ENCODE assay signal across 8 cellular contexts in the genomic region with DNA sequence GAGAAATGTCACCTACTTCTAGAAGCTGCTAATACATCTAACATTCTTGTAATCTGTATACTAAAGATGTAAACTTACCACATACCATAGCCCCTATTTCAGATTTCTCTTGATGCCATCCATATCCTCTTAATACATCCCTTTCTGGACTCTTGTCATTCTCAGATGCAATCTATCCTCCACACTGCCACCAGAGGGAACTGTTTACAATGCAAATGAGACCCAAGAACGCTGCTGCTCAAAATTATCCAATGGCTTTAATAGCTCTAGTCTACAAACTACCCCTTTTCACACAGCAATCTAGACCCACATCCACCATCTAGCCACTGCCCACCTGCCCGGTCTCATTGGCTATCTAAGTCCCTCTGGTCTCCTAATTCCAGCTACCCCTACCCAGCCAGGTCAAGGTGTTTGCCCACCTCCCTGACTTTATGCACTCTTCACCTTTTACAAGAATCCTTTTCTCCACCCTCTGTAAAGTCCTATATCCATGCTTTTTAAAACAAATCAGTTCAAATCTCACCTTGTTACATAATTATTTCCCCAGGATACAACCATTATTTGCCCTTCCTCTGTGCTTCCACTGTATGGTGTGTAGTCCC. TPM values are rescaled to one million over a fixed set of nuclear protein-coding genes. Genes with fewer than 3 reads are reported as not detected.
DNase-seq lines count a peak whose midpoint lies in the region; ATAC-seq and TF ChIP-seq lines count a peak whose summit lies in the region.

No MANE protein-coding gene starts in this region.

- no peaks in the 10 kb centered on the region for H3K9me3 ChIP-seq in ascending aorta

- no peak overlapping the region for H3K27ac ChIP-seq in ascending aorta

- DNase-seq in COLO668 (lab: John Stamatoyannopoulos, UW; ENCODE audit: unreplicated experiment) (peak; percentile 4), NCI-H2107 (lab: John Stamatoyannopoulos, UW) (peak; percentile 19), ascending aorta (ENCODE audit: low spot score in 2 of 2) (no peak), kidney tubule cell (ENCODE audit: low spot score) (peak; percentile 62), retina (no peak)
- no peak for DNase-seq in stimulated activated CD4-positive, alpha-beta T cell treated with anti-CD3 and anti-CD28 coated beads, Interleukin-4, amount 100 ng/mL, for 1 hour

- no peaks in the 10 kb centered on the region for H3K36me3 ChIP-seq in ascending aorta

- no peak overlapping the region for H3K4me3 ChIP-seq in ascending aorta

- intact Hi-C loops in ascending aorta (cut with DNase I) = loop anchor here (5.0 to 10.0 kb wide), 2 partner anchors 58 to 410 kb away; a partner anchor contains a TSS

- H3K27me3 ChIP-seq in ascending aorta = no peaks in the 10 kb centered on the region

- peak; percentile 50 for ATAC-seq in GM18502 (IDR thresholded peaks at IDR 0.05; ENCODE audit: poor library complexity, unreplicated experiment)
- ATAC-seq in HG02973 (IDR thresholded peaks at IDR 0.05; ENCODE audit: unreplicated experiment) = peak; percentile 32

- TF ChIP-seq CTCF in ascending aorta (IDR thresholded peaks at IDR 0.05) = peak in 2 of 3 experiments; percentile 23 to 38

- no peaks in the 10 kb centered on the region for H3K4me1 ChIP-seq in ascending aorta

RNA-seq across cellular contexts. Expression of a gene that starts 14.8 kb away (rescaled TPM):
- not detected for total RNA-seq in ascending aorta

RNA-seq across cellular contexts. Expression of a gene that starts 59.4 kb away (rescaled TPM):
- total RNA-seq in ascending aorta = 1.7 TPM

Comparison
In these comparisons a context has a peak if more than half of its experiments do, and no peak if none do; other contexts are left out.
1. DNase-seq: peak in COLO668 (single experiment), NCI-H2107 (single experiment) and kidney tubule cell (single experiment); none in ascending aorta (0 of 2), retina (single experiment) and stimulated activated CD4-positive, alpha-beta T cell treated with anti-CD3 and anti-CD28 coated beads, Interleukin-4, amount 100 ng/mL, for 1 hour (single experiment).